Comparison of ENCODE assay signal across 36 cellular contexts in the genomic region with DNA sequence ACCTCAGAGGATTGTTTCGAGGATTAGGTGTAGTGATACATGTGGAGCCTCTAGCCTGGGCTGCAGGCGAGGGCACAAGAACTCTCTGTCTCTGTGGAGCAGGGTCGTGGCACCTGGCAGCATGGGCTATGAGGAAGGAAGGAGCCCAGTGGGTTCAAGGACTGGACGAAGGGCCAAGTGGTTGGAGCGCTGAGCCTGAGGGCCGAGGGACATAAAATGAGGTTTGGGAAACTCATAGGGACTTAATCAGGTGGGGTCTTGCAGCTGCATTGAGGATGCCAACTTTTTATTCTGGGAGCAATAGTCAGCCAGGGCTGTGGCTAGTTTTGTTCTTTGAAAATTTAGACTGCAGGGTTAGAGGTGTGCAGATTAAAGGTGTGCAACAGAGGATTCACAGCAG.
"Had no signal": no experiment of that assay in that cellular context is flagged by ENCODE, and none has a peak within 500 bp of the region (broad histone marks: within the 10 kb centered on the region; RNA-seq: fewer than 3 reads in every experiment).

No MANE protein-coding gene starts in this region.

- H3K4me3 Mint-ChIP-seq: activated naive CD4-positive, alpha-beta T cell treated with anti-CD3 and anti-CD28 coated beads for 36 hours; activated naive CD4-positive, alpha-beta T cell treated with anti-CD3 and anti-CD28 coated beads, Interleukin-2, amount 10 ng/mL, durations not matched to agents 7 days and 5 days; activated naive CD4-positive, alpha-beta T cell treated with anti-CD3 and anti-CD28 coated beads, Interleukin-2, amount 50 U/mL, for 24 hours; activated naive CD8-positive, alpha-beta T cell; activated naive CD8-positive, alpha-beta T cell treated with anti-CD3 and anti-CD28 coated beads for 36 hours; activated naive CD8-positive, alpha-beta T cell treated with anti-CD3 and anti-CD28 coated beads, Interleukin-2, amount 10 ng/mL, durations not matched to agents 7 days and 5 days; activated naive CD8-positive, alpha-beta T cell treated with anti-CD3 and anti-CD28 coated beads, Interleukin-2, amount 50 U/mL, for 24 hours; activated T-cell treated with anti-CD3 and anti-CD28 coated beads, Interleukin-2, amount 50 U/mL, for 24 hours; activated T-cell treated with anti-CD3 and anti-CD28 coated beads, Interleukin-2, amount 50 U/mL, for 4 hours; activated T-cell treated with anti-CD3 and anti-CD28 coated beads, Interleukin-2, amount 50 U/mL, for 72 hours; activated T-helper 1 cell treated with anti-CD3 and anti-CD28 coated beads, Interleukin-12 subunit alpha, Interleukin-12 subunit beta, Interleukin-2, Interleukin-4 antibody, amounts not matched to agents 30 ng/mL and 10 ng/mL and 1 ng/mL, durations not matched to agents 14 hours and 24 hours and 36 hours; activated T-helper 17 cell treated with anti-CD3 and anti-CD28 coated beads, Interleukin-2, amount 50 U/mL, for 72 hours; central memory CD8-positive, alpha-beta T cell had no signal

- H3K4me1 Mint-ChIP-seq: activated naive CD4-positive, alpha-beta T cell treated with anti-CD3 and anti-CD28 coated beads, Interleukin-2, amount 10 ng/mL, durations not matched to agents 7 days and 5 days; activated naive CD4-positive, alpha-beta T cell treated with anti-CD3 and anti-CD28 coated beads, Interleukin-2, amount 50 U/mL, for 24 hours; activated naive CD8-positive, alpha-beta T cell treated with anti-CD3 and anti-CD28 coated beads for 36 hours; activated T-helper 17 cell treated with anti-CD3 and anti-CD28 coated beads, Interleukin-2, amount 50 U/mL, for 72 hours; central memory CD8-positive, alpha-beta T cell had no signal

- H3K27ac Mint-ChIP-seq: activated naive CD4-positive, alpha-beta T cell treated with anti-CD3 and anti-CD28 coated beads for 36 hours; activated naive CD4-positive, alpha-beta T cell treated with anti-CD3 and anti-CD28 coated beads, Interleukin-2, amount 10 ng/mL, durations not matched to agents 7 days and 5 days; activated naive CD4-positive, alpha-beta T cell treated with anti-CD3 and anti-CD28 coated beads, Interleukin-2, amount 50 U/mL, for 24 hours; activated naive CD4-positive, alpha-beta T cell treated with anti-CD3 and anti-CD28 coated beads, Interleukin-2, amount 50 U/mL, for 72 hours; activated naive CD8-positive, alpha-beta T cell; activated naive CD8-positive, alpha-beta T cell treated with anti-CD3 and anti-CD28 coated beads for 36 hours; activated naive CD8-positive, alpha-beta T cell treated with anti-CD3 and anti-CD28 coated beads, Interleukin-2, amount 10 ng/mL, durations not matched to agents 7 days and 5 days; activated naive CD8-positive, alpha-beta T cell treated with anti-CD3 and anti-CD28 coated beads, Interleukin-2, amount 50 U/mL, for 24 hours; activated T-cell treated with anti-CD3 and anti-CD28 coated beads, Interleukin-2, amount 50 U/mL, for 24 hours; activated T-cell treated with anti-CD3 and anti-CD28 coated beads, Interleukin-2, amount 50 U/mL, for 72 hours; activated T-helper 1 cell treated with anti-CD3 and anti-CD28 coated beads, Interleukin-12 subunit alpha, Interleukin-12 subunit beta, Interleukin-2, Interleukin-4 antibody, amounts not matched to agents 30 ng/mL and 10 ng/mL and 1 ng/mL, durations not matched to agents 14 hours and 24 hours and 36 hours; activated T-helper 17 cell treated with anti-CD3 and anti-CD28 coated beads, Interleukin-2, amount 50 U/mL, for 72 hours; activated T-helper 2 cell treated with anti-CD3 and anti-CD28 coated beads, Interferon-gamma antibody, Interleukin-2, Interleukin-4, amounts not matched to agents 10 μg/mL and 5 μg/mL and 100 μg/mL, durations not matched to agents 14 hours and 24 hours and 36 hours; brain had no signal

- H3K27ac ChIP-seq: adrenal gland, ascending aorta, body of pancreas, brain microvascular endothelial cell, breast epithelium, cardiac muscle cell had no signal

- H3K9me3 ChIP-seq: adrenal gland, ascending aorta, body of pancreas, breast epithelium had no signal

- H3K36me3 Mint-ChIP-seq: activated naive CD4-positive, alpha-beta T cell treated with anti-CD3 and anti-CD28 coated beads, Interleukin-2, amount 10 ng/mL, durations not matched to agents 7 days and 5 days; activated naive CD4-positive, alpha-beta T cell treated with anti-CD3 and anti-CD28 coated beads, Interleukin-2, amount 50 U/mL, for 24 hours; activated naive CD4-positive, alpha-beta T cell treated with anti-CD3 and anti-CD28 coated beads, Interleukin-2, amount 50 U/mL, for 72 hours; activated naive CD8-positive, alpha-beta T cell; activated naive CD8-positive, alpha-beta T cell treated with anti-CD3 and anti-CD28 coated beads for 36 hours; activated naive CD8-positive, alpha-beta T cell treated with anti-CD3 and anti-CD28 coated beads, Interleukin-2, amount 10 ng/mL, durations not matched to agents 7 days and 5 days; brain had no signal

- DNase-seq: activated effector memory CD4-positive, alpha-beta T cell treated with anti-CD3 and anti-CD28 coated beads, Interleukin-2, amount 50 U/mL, for 16 hours; activated effector memory CD4-positive, alpha-beta T cell treated with Interleukin-2 at 50 U/mL for 16 hours; activated gamma-delta T cell; activated gamma-delta T cell treated with Interleukin-2 at 50 U/mL for 16 hours; activated naive CD4-positive, alpha-beta T cell; activated naive CD4-positive, alpha-beta T cell treated with anti-CD3 and anti-CD28 coated beads for 36 hours; activated naive CD4-positive, alpha-beta T cell treated with anti-CD3 and anti-CD28 coated beads, Interleukin-2, amount 10 ng/mL, durations not matched to agents 7 days and 5 days; activated naive CD4-positive, alpha-beta T cell treated with anti-CD3 and anti-CD28 coated beads, Interleukin-2, amount 50 U/mL, for 16 hours; activated naive CD4-positive, alpha-beta T cell treated with Interleukin-2 at 50 U/mL for 16 hours; activated naive CD8-positive, alpha-beta T cell treated with anti-CD3 and anti-CD28 coated beads for 36 hours; activated naive CD8-positive, alpha-beta T cell treated with anti-CD3 and anti-CD28 coated beads, Interleukin-2, amount 10 ng/mL, durations not matched to agents 7 days and 5 days; activated naive CD8-positive, alpha-beta T cell treated with anti-CD3 and anti-CD28 coated beads, Interleukin-2, amount 50 U/mL, for 24 hours; activated T-cell treated with anti-CD3 and anti-CD28 coated beads, Interleukin-2, amount 50 U/mL, for 1 hour; activated T-cell treated with anti-CD3 and anti-CD28 coated beads, Interleukin-2, amount 50 U/mL, for 24 hours; activated T-cell treated with anti-CD3 and anti-CD28 coated beads, Interleukin-2, amount 50 U/mL, for 4 hours; activated T-cell treated with anti-CD3 and anti-CD28 coated beads, Interleukin-2, amount 50 U/mL, for 48 hours; activated T-cell treated with anti-CD3 and anti-CD28 coated beads, Interleukin-2, amount 50 U/mL, for 72 hours; adrenal gland; amniotic stem cell; amygdala; anterior cingulate cortex; brain microvascular endothelial cell; central memory CD4-positive, alpha-beta T cell; cerebellar nuclear complex had no signal

- H3K4me1 ChIP-seq: adrenal gland, ascending aorta, breast epithelium had no signal

- H3K36me3 ChIP-seq: adrenal gland, ascending aorta, brain microvascular endothelial cell, breast epithelium, cardiac muscle cell had no signal

- H3K4me3 ChIP-seq: adrenal gland, ascending aorta, body of pancreas, breast epithelium, cardiac muscle cell had no signal

- H3K27me3 ChIP-seq: adrenal gland, ascending aorta, body of pancreas, brain microvascular endothelial cell, breast epithelium had no signal

- ATAC-seq: activated naive CD4-positive, alpha-beta T cell treated with anti-CD3 and anti-CD28 coated beads, Interleukin-2, amount 50 U/mL, for 72 hours; activated naive CD8-positive, alpha-beta T cell treated with anti-CD3 and anti-CD28 coated beads, Interleukin-2, amount 50 U/mL, for 24 hours; activated T-cell treated with anti-CD3 and anti-CD28 coated beads, Interleukin-2, amount 50 U/mL, for 4 hours; activated T-cell treated with anti-CD3 and anti-CD28 coated beads, Interleukin-2, amount 50 U/mL, for 72 hours; activated T-helper 17 cell treated with anti-CD3 and anti-CD28 coated beads, Interleukin-2, amount 50 U/mL, for 72 hours; body of pancreas had no signal
